ENCODE assay signal across 8 cellular contexts in the genomic region with DNA sequence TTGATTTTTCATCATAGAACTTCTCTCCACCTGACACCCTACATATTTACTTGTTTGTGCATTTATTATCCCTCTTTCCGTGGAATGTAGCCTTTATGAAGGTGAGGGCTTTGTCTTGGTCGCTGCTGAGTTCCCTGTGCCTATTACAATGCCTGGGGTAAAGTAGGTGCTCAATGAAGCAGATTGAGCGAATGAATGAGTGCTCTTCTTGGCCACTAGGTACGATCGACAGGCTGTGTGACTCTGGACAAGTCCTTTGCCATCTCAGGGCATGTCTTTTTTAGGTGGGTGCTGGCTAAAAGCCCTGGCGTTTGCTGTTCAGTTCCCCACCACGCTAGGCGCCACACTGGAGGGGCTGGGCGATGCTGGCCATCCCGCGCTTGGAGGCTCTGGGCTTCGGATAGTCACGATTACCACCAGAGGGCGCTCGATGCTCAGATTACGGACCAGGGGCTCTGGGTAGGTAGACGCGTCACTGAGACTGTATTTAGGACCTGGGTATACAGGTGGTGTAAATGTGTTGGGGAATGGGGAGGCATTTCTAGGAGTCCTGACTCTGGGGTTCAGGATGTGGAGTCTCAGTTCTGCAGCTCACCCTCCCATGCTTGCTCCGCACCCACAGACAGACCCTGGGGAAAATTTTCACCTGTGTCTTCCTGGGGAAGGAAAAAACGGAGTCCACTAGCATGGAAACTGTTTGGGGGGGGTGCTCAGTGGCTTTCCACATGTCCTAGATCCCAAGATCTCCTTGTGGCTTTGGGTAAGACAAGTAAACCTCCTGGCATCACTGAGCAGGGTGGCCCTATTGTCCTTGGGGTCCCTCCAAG.
DNase-seq lines count a peak whose midpoint lies in the region; ATAC-seq and TF ChIP-seq lines count a peak whose summit lies in the region.

No MANE protein-coding gene starts in this region.

- intact Hi-C loops in activated naive CD4-positive, alpha-beta T cell treated with anti-CD3 and anti-CD28 coated beads for 36 hours (cut with micrococcal nuclease), result loop anchor here (10.0 kb wide), 1 partner anchor 881 kb away; no protein-coding TSS in a partner anchor
- intact Hi-C loops in cardiac septum (cut with DNase I), result no loop called here

- H3K27me3 Mint-ChIP-seq in activated naive CD4-positive, alpha-beta T cell treated with anti-CD3 and anti-CD28 coated beads for 36 hours (ENCODE audit: low read depth), result peaks cover 35% of the 10 kb centered on the region

- no peak overlapping the region for H3K27ac Mint-ChIP-seq in activated naive CD4-positive, alpha-beta T cell treated with anti-CD3 and anti-CD28 coated beads for 36 hours

- no peaks in the 10 kb centered on the region for H3K36me3 Mint-ChIP-seq in activated naive CD4-positive, alpha-beta T cell treated with anti-CD3 and anti-CD28 coated beads for 36 hours (ENCODE audit: low read depth)

- no peaks in the 10 kb centered on the region for H3K9me3 Mint-ChIP-seq in activated naive CD4-positive, alpha-beta T cell treated with anti-CD3 and anti-CD28 coated beads for 36 hours

- no peak for TF ChIP-seq POLR2A in NB4 (IDR thresholded peaks at IDR 0.05; ENCODE audit: extremely low read depth, insufficient read length)

- no peaks in the 10 kb centered on the region for H3K4me1 Mint-ChIP-seq in activated naive CD4-positive, alpha-beta T cell treated with anti-CD3 and anti-CD28 coated beads for 36 hours (ENCODE audit: low read depth)

- H3K4me3 Mint-ChIP-seq in activated naive CD4-positive, alpha-beta T cell treated with anti-CD3 and anti-CD28 coated beads for 36 hours, result no peak overlapping the region

- peak; percentile 73 for TF ChIP-seq CTCF in NB4 (IDR thresholded peaks at IDR 0.05; ENCODE audit: low read depth, low read length)

- H3K4me3 ChIP-seq in NB4 (ENCODE audit: low read depth, low read length), result no peak overlapping the region

- ATAC-seq in GM18861 (IDR thresholded peaks at IDR 0.05; ENCODE audit: unreplicated experiment) (no peak), HG03571 (IDR thresholded peaks at IDR 0.05; ENCODE audit: unreplicated experiment) (no peak)

- CTCF ChIA-PET in activated naive CD4-positive, alpha-beta T cell treated with anti-CD3 and anti-CD28 coated beads for 36 hours (lab: Charles Lee), result interaction anchor here (0.7 to 1.4 kb wide), 5 partner anchors 11 to 107 kb away, joined by 3 to 5 read pairs (median 3); no protein-coding TSS in a partner anchor

- peak; percentile 57 for DNase-seq in EL
- DNase-seq in NB4 (ENCODE audit: low read depth), result peak; percentile 73
- peak; percentile 60 for DNase-seq in SK-N-DZ (ENCODE audit: low spot score)
- DNase-seq in activated naive CD4-positive, alpha-beta T cell treated with anti-CD3 and anti-CD28 coated beads for 36 hours, result peak; percentile 86
- peak; percentile 82 for DNase-seq in cardiac septum (ENCODE audit: low spot score)
- peak; percentile 10 for DNase-seq in pulmonary artery endothelial cell (ENCODE audit: low read depth, low spot score)

Comparison
In these comparisons a context has a peak if more than half of its experiments do, and no peak if none do; other contexts are left out.
1. DNase-seq: peak in every context shown above with its lines; median percentile 86 in activated naive CD4-positive, alpha-beta T cell treated with anti-CD3 and anti-CD28 coated beads for 36 hours; 82 in cardiac septum; 73 in NB4; 60 in SK-N-DZ; 57 in EL; 10 in pulmonary artery endothelial cell.